In genomic region chr9:126805546-126806262, GRCh38 we compare ENCODE assay signal across 8 cellular contexts. TPM values are rescaled to one million over a fixed set of nuclear protein-coding genes. Genes with fewer than 3 reads are reported as not detected.
A peak's percentile ranks its signal among the peaks of the same experiment; 100 is the strongest.
DNase-seq lines count a peak whose midpoint lies in the region; ATAC-seq and TF ChIP-seq lines count a peak whose summit lies in the region.

No MANE protein-coding gene starts in this region.

- peaks cover 24 to 34% (median 29%) of the 10 kb centered on the region in 3 donors for H3K4me1 Mint-ChIP-seq in IgD-negative memory B cell

- peak overlapping the region; percentile 73 for H3K4me3 ChIP-seq in colonic mucosa
- peak overlapping the region; percentile 98 to 99 for H3K4me3 ChIP-seq in mesenchymal stem cell (ENCODE audit: insufficient read depth in 1 of 2, low read depth in 1 of 2, low read length in 2 of 2)

- DNase-seq in DMS53 treated with DMSO at 0.1 percent for 48 hours (lab: John Stamatoyannopoulos, UW; ENCODE audit: unreplicated experiment) (peak; percentile 26), colonic mucosa (peak; percentile 52), mesenchymal stem cell (peak; percentile 89), HuH-7.5 (ENCODE audit: low spot score) (no peak)
- DNase-seq in stimulated activated CD8-positive, alpha-beta memory T cell treated with anti-CD3 and anti-CD28 coated beads, Interleukin-4, amount 100 ng/mL, for 1 hour (ENCODE audit: low read depth in 2 of 2, low spot score in 1 of 2): peak; percentile 40 to 64

- peaks cover 5% of the 10 kb centered on the region for H3K79me1 ChIP-seq in mesenchymal stem cell (replicated peaks; ENCODE audit: low read length, poor library complexity, severe bottlenecking)

- peak; percentile 70 for ATAC-seq in GM21447 (IDR thresholded peaks at IDR 0.05; ENCODE audit: unreplicated experiment)
- peak; percentile 96 to 97 for ATAC-seq in activated CD4-positive, CD25-positive, alpha-beta regulatory T cell treated with anti-CD3 and anti-CD28 coated beads, Interleukin-2, amount 50 U/mL, for 24 hours

- peak overlapping the region in 1 of 2 experiments; percentile 1 for H2BK12ac ChIP-seq in mesenchymal stem cell (ENCODE audit: low read length in 2 of 2)

- 3% methylated on average over 7 of the region's 8 CpGs for WGBS in mesenchymal stem cell

- no peak overlapping the region for H4K91ac ChIP-seq in mesenchymal stem cell (ENCODE audit: low read length)

- H3K18ac ChIP-seq in mesenchymal stem cell (ENCODE audit: low read depth in 1 of 2, low read length in 2 of 2): peak overlapping the region in 1 of 2 experiments; percentile 96

- H3K4ac ChIP-seq in mesenchymal stem cell (ENCODE audit: low read depth in 1 of 2, low read length in 2 of 2): peak overlapping the region; percentile 3 to 34

- H4K8ac ChIP-seq in mesenchymal stem cell (ENCODE audit: low read length): no peak overlapping the region

- peak overlapping the region; percentile 92 to 99 (median 96) for H3K4me3 Mint-ChIP-seq in IgD-negative memory B cell

- peak overlapping the region; percentile 34 for H3K4me2 ChIP-seq in mesenchymal stem cell (ENCODE audit: low read length, poor library complexity, severe bottlenecking)

- no peak for TF ChIP-seq CTCF in colonic mucosa (IDR thresholded peaks at IDR 0.05)

- no peak overlapping the region for H2BK120ac ChIP-seq in mesenchymal stem cell (ENCODE audit: low read depth, low read length)

- no peak overlapping the region for H2BK15ac ChIP-seq in mesenchymal stem cell (ENCODE audit: low read depth, poor library complexity, severe bottlenecking)

- H3K27ac ChIP-seq in colonic mucosa (peak overlapping the region; percentile 73), mesenchymal stem cell (ENCODE audit: low read length, poor library complexity, severe bottlenecking) (peak overlapping the region; percentile 18)

- H3K4me1 ChIP-seq in colonic mucosa (peaks cover 6% of the 10 kb centered on the region), mesenchymal stem cell (ENCODE audit: control insufficient read depth, insufficient read depth, low read depth, low read length) (peaks cover 7% of the 10 kb centered on the region)

- intact Hi-C loops in colonic mucosa (cut with DNase I): no loop called here

- H3K9ac ChIP-seq in colonic mucosa (ENCODE audit: low read depth in 2 of 2, low read length in 2 of 2): peak overlapping the region; percentile 75 to 97
- peak overlapping the region; percentile 99 for H3K9ac ChIP-seq in mesenchymal stem cell (ENCODE audit: low read length)

- no peaks in the 10 kb centered on the region for H3K27me3 Mint-ChIP-seq in IgD-negative memory B cell

- no peak overlapping the region for H2AFZ ChIP-seq in mesenchymal stem cell (ENCODE audit: low read depth, low read length)

- H2BK5ac ChIP-seq in mesenchymal stem cell (ENCODE audit: low read depth, low read length, poor library complexity, severe bottlenecking): no peak overlapping the region

- H3K27me3 ChIP-seq in colonic mucosa: no peaks in the 10 kb centered on the region
- no peaks in the 10 kb centered on the region for H3K27me3 ChIP-seq in mesenchymal stem cell (ENCODE audit: control insufficient read depth in 1 of 2, insufficient read depth in 1 of 2, low read length in 2 of 2)

- no peaks in the 10 kb centered on the region for H3K36me3 Mint-ChIP-seq in IgD-negative memory B cell

- H2AK5ac ChIP-seq in mesenchymal stem cell (ENCODE audit: low read length, severe bottlenecking): no peak overlapping the region

- peak overlapping the region; percentile 91 to 99 (median 91) for H3K27ac Mint-ChIP-seq in IgD-negative memory B cell

- H3K9me3 Mint-ChIP-seq in IgD-negative memory B cell: peaks cover 0 to 2% (median 0%) of the 10 kb centered on the region in 3 donors

- H3K9me3 ChIP-seq in colonic mucosa (no peaks in the 10 kb centered on the region), mesenchymal stem cell (ENCODE audit: control insufficient read depth, low read length) (no peaks in the 10 kb centered on the region)

- H3K36me3 ChIP-seq in colonic mucosa: no peaks in the 10 kb centered on the region
- H3K36me3 ChIP-seq in mesenchymal stem cell (ENCODE audit: control insufficient read depth in 1 of 2, insufficient read depth in 2 of 2, low read depth in 1 of 2, low read length in 2 of 2): peaks cover 10 to 22% of the 10 kb centered on the region in 2 experiments

- no peak overlapping the region for H3K14ac ChIP-seq in mesenchymal stem cell (ENCODE audit: low read length in 2 of 2)

- H3K23ac ChIP-seq in mesenchymal stem cell (ENCODE audit: low read length in 2 of 2): peak overlapping the region in 1 of 2 experiments; percentile 93

RNA-seq across cellular contexts. Expression of gene ZBTB43, which starts 0.9 kb away (rescaled TPM):
- polyA plus RNA-seq in IgD-negative memory B cell: 13.7 TPM
- total RNA-seq in colonic mucosa: 10 to 100 TPM; 16.3 to 18.5 TPM
- 8.1 TPM for polyA plus RNA-seq in mesenchymal stem cell (2013, experiment 1 of 2)
- 8.2 TPM for polyA plus RNA-seq in mesenchymal stem cell (2013, experiment 2 of 2)

RNA-seq across cellular contexts. Expression of gene ZBTB34, which starts 54.7 kb away (rescaled TPM):
- polyA plus RNA-seq in IgD-negative memory B cell: 1.2 TPM
- total RNA-seq in colonic mucosa: 10 to 100 TPM in 1 of 2 donors, 1 to 10 TPM in 1; 4.6 to 10.3 TPM
- polyA plus RNA-seq in mesenchymal stem cell (2013, experiment 1 of 2): 6.7 TPM
- polyA plus RNA-seq in mesenchymal stem cell (2013, experiment 2 of 2): 6.5 TPM
